Comparison of ENCODE assay signal across 7 cellular contexts in genomic region chr19:33422369-33423180, GRCh38.
"Had no signal": no experiment of that assay in that cellular context is flagged by ENCODE, and none has a peak within 500 bp of the region (broad histone marks: within the 10 kb centered on the region; RNA-seq: fewer than 3 reads in every experiment).

No MANE protein-coding gene starts in this region.

- DNase-seq: H9, HCEC 1CT, KG1 had no signal

- H3K27ac ChIP-seq: HL-60 had no signal

- H3K27ac Mint-ChIP-seq: GM23338, H9 had no signal

- H3K4me2 ChIP-seq: GM23338 had no signal

- H3K9me3 Mint-ChIP-seq: GM23338, H9 had no signal

- FAIRE-seq: H54, K562 had no signal

- H3K4me3 ChIP-seq: GM23338, K562 had no signal

- H3K4me3 Mint-ChIP-seq: GM23338, H9 had no signal

- ATAC-seq: GM23338, K562 had no signal

- H2AFZ ChIP-seq: GM23338 had no signal
